12 cellular contexts compared by ENCODE assay signal in the genomic region with DNA sequence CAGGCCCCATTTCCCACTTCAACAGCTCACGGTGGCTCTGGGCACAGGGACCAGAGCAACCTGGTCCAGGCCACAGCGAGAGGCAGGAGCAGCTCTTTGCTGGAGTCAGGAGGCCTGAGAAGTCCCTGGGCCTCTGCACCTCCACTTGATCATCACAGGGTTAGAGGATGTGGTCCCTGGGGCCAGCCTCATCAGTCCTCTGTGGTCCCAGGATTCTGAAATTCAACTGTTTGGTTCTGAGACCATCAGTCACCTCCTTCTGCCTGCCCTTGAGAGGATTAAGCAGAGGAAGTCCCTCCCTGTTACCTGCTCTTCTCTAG. TPM values are rescaled to one million over a fixed set of nuclear protein-coding genes. Genes with fewer than 3 reads are reported as not detected.
DNase-seq lines count a peak whose midpoint lies in the region; ATAC-seq and TF ChIP-seq lines count a peak whose summit lies in the region.
"Had no signal": no experiment of that assay in that cellular context is flagged by ENCODE, and none has a peak within 500 bp of the region (broad histone marks: within the 10 kb centered on the region; RNA-seq: fewer than 3 reads in every experiment).

No MANE protein-coding gene starts in this region.

- intact Hi-C loops in left ventricle myocardium inferior (cut with micrococcal nuclease): loop anchor here (10.0 kb wide), 1 partner anchor 57 kb away; no protein-coding TSS in a partner anchor
- intact Hi-C loops in Right ventricle myocardium inferior (cut with DNase I): loop anchor here (10.0 kb wide), 1 partner anchor 347 kb away; the partner anchor contains the start of gene ATF4
- intact Hi-C loops in naive thymus-derived CD4-positive, alpha-beta T cell (cut with micrococcal nuclease): no loop called here
- intact Hi-C loops in uterus (cut with DNase I; ENCODE audit: low total_unique reads): loop anchor here (10.0 kb wide), 1 partner anchor 337 kb away; no protein-coding TSS in a partner anchor

- H3K9me3 ChIP-seq in left ventricle myocardium inferior (replicated peaks) (peaks cover 10% of the 10 kb centered on the region), uterus (no peaks in the 10 kb centered on the region)
- peaks cover 0 to 8% (median 0%) of the 10 kb centered on the region in 3 experiments for H3K9me3 ChIP-seq in naive thymus-derived CD4-positive, alpha-beta T cell (ENCODE audit: control insufficient read depth in 2 of 3, low read length in 3 of 3)
- H3K9me3 ChIP-seq: ovary had no signal

- no peak for TF ChIP-seq CTCF in left ventricle myocardium inferior (IDR thresholded peaks at IDR 0.05; ENCODE audit: borderline replicate concordance)
- no peak for TF ChIP-seq CTCF in brain microvascular endothelial cell (IDR thresholded peaks at IDR 0.05; ENCODE audit: low read depth, low read length, missing control alignments)
- no peak for TF ChIP-seq CTCF in uterus (IDR thresholded peaks at IDR 0.05)

- H3K27ac ChIP-seq in left ventricle myocardium inferior (replicated peaks): peak overlapping the region; percentile 88
- H3K27ac ChIP-seq in brain microvascular endothelial cell: peak overlapping the region; percentile 21
- no peak overlapping the region for H3K27ac ChIP-seq in naive thymus-derived CD4-positive, alpha-beta T cell (ENCODE audit: low read depth, low read length)
- H3K27ac ChIP-seq in uterus: peak overlapping the region; percentile 81 to 88

- H3K9me3 Mint-ChIP-seq in naive thymus-derived CD4-positive, alpha-beta T cell: peaks cover 0 to 11% (median 3%) of the 10 kb centered on the region in 11 donors
- H3K9me3 Mint-ChIP-seq: activated naive CD8-positive, alpha-beta T cell treated with anti-CD3 and anti-CD28 coated beads for 36 hours had no signal

- CTCF ChIA-PET in naive thymus-derived CD4-positive, alpha-beta T cell (lab: Charles Lee): interaction anchor here (0.9 to 1.2 kb wide), 3 partner anchors 14 to 129 kb away, joined by 3 to 5 read pairs (median 4); no protein-coding TSS in a partner anchor

- H3K36me3 Mint-ChIP-seq in naive thymus-derived CD4-positive, alpha-beta T cell: peaks cover 0 to 3% (median 0%) of the 10 kb centered on the region in 5 donors
- H3K36me3 Mint-ChIP-seq: activated naive CD8-positive, alpha-beta T cell treated with anti-CD3 and anti-CD28 coated beads for 36 hours had no signal

- POLR2A ChIA-PET in naive thymus-derived CD4-positive, alpha-beta T cell (lab: Charles Lee): interaction anchor here (0.9 to 11.2 kb wide), 3 partner anchors 65 to 867 kb away, joined by 3 to 240 read pairs (median 93); partner anchors contain the start of genes PDGFB and RPL3

- H3K27me3 ChIP-seq in left ventricle myocardium inferior (ENCODE audit: low read depth): no peaks in the 10 kb centered on the region
- H3K27me3 ChIP-seq in brain microvascular endothelial cell (replicated peaks): no peaks in the 10 kb centered on the region
- H3K27me3 ChIP-seq in naive thymus-derived CD4-positive, alpha-beta T cell (ENCODE audit: control insufficient read depth in 2 of 2, insufficient read depth in 2 of 2, low read length in 2 of 2): no peaks in the 10 kb centered on the region
- no peaks in the 10 kb centered on the region for H3K27me3 ChIP-seq in uterus
- H3K27me3 ChIP-seq: ovary had no signal

- no peak overlapping the region for H3K4me3 ChIP-seq in left ventricle myocardium inferior
- no peak overlapping the region for H3K4me3 ChIP-seq in brain microvascular endothelial cell (ENCODE audit: low read depth, low read length)
- H3K4me3 ChIP-seq in naive thymus-derived CD4-positive, alpha-beta T cell (ENCODE audit: low read length): no peak overlapping the region
- no peak overlapping the region for H3K4me3 ChIP-seq in uterus
- H3K4me3 ChIP-seq: ovary had no signal

- H3K4me3 Mint-ChIP-seq in naive thymus-derived CD4-positive, alpha-beta T cell: peak overlapping the region in 1 of 10 donors; percentile 5
- H3K4me3 Mint-ChIP-seq: activated naive CD8-positive, alpha-beta T cell treated with anti-CD3 and anti-CD28 coated beads for 36 hours had no signal

- TF ChIP-seq POLR2A in uterus (IDR thresholded peaks at IDR 0.05): no peak

- no peak for ATAC-seq in Right ventricle myocardium inferior
- ATAC-seq in naive thymus-derived CD4-positive, alpha-beta T cell: no peak
- no peak for ATAC-seq in HG02798 (IDR thresholded peaks at IDR 0.05; ENCODE audit: poor library complexity, unreplicated experiment)

- H3K4me1 ChIP-seq in left ventricle myocardium inferior (peaks cover 69% of the 10 kb centered on the region), uterus (peaks cover 0 to 44% of the 10 kb centered on the region in 2 donors)
- H3K4me1 ChIP-seq in naive thymus-derived CD4-positive, alpha-beta T cell (ENCODE audit: control insufficient read depth in 2 of 2, insufficient read depth in 2 of 2, low read length in 2 of 2): peaks cover 25 to 51% of the 10 kb centered on the region in 2 donors

- H3K36me3 ChIP-seq in left ventricle myocardium inferior (no peaks in the 10 kb centered on the region), brain microvascular endothelial cell (replicated peaks) (no peaks in the 10 kb centered on the region), uterus (no peaks in the 10 kb centered on the region)
- no peaks in the 10 kb centered on the region for H3K36me3 ChIP-seq in naive thymus-derived CD4-positive, alpha-beta T cell (ENCODE audit: control insufficient read depth in 2 of 3, insufficient read depth in 3 of 3, low read length in 3 of 3)
- H3K36me3 ChIP-seq: ovary had no signal

- DNase-seq in left ventricle myocardium inferior (no peak), Right ventricle myocardium inferior (ENCODE audit: missing footprints) (no peak), brain microvascular endothelial cell (no peak), uterus (no peak), NCI-H2171 (lab: John Stamatoyannopoulos, UW) (no peak), pons (ENCODE audit: low spot score) (no peak)
- no peak for DNase-seq in naive thymus-derived CD4-positive, alpha-beta T cell
- DNase-seq: activated naive CD8-positive, alpha-beta T cell treated with anti-CD3 and anti-CD28 coated beads for 36 hours; AML-193; NCI-H2227 treated with DMSO at 0.1 percent for 48 hours had no signal

- in situ Hi-C loops in brain microvascular endothelial cell (cut with HindIII; ENCODE audit: low pct_ligation_motif_present, low sequenced_read_pairs): no loop called here

- peaks cover 0 to 2% (median 0%) of the 10 kb centered on the region in 5 donors for H3K27me3 Mint-ChIP-seq in naive thymus-derived CD4-positive, alpha-beta T cell
- H3K27me3 Mint-ChIP-seq: activated naive CD8-positive, alpha-beta T cell treated with anti-CD3 and anti-CD28 coated beads for 36 hours had no signal

- peaks cover 25 to 39% (median 31%) of the 10 kb centered on the region in 7 donors for H3K4me1 Mint-ChIP-seq in naive thymus-derived CD4-positive, alpha-beta T cell

- H3K27ac Mint-ChIP-seq in naive thymus-derived CD4-positive, alpha-beta T cell: peak overlapping the region in 8 of 9 donors; percentile 49 to 95 (median 76)
- H3K27ac Mint-ChIP-seq: activated naive CD8-positive, alpha-beta T cell treated with anti-CD3 and anti-CD28 coated beads for 36 hours had no signal

RNA-seq across cellular contexts. Expression of gene CBX7, which starts 24.9 kb away (rescaled TPM):
- total RNA-seq in left ventricle myocardium inferior (85.4 TPM), Right ventricle myocardium inferior (66.0 TPM), uterus (100 to 1,000 TPM in 2 of 4 donors, 10 to 100 TPM in 2; 16.0 to 128 (median 102) TPM)
- 100 to 1,000 TPM in 2 of 5 experiments, 10 to 100 TPM in 3; 14.2 to 164 (median 76.9) TPM for total RNA-seq in naive thymus-derived CD4-positive, alpha-beta T cell
- polyA plus RNA-seq in naive thymus-derived CD4-positive, alpha-beta T cell: 10 to 100 TPM; 24.1 to 32.7 TPM

Comparison
In these comparisons a context has a peak if more than half of its experiments do, and no peak if none do; other contexts are left out.
1. intact Hi-C loops: an anchor here in left ventricle myocardium inferior (10.0 kb wide), Right ventricle myocardium inferior (10.0 kb wide) and uterus (10.0 kb wide); none called in naive thymus-derived CD4-positive, alpha-beta T cell.